ENCODE assay signal across 16 cellular contexts in genomic region chr7:48411619-48412018, GRCh38.
DNase-seq lines count a peak whose midpoint lies in the region; ATAC-seq, FAIRE-seq and TF ChIP-seq lines count a peak whose summit lies in the region.
"Had no signal": no experiment of that assay in that cellular context is flagged by ENCODE, and none has a peak within 500 bp of the region (broad histone marks: within the 10 kb centered on the region; RNA-seq: fewer than 3 reads in every experiment).

No MANE protein-coding gene starts in this region.

- H3K23me2 ChIP-seq in H1 (ENCODE audit: low read depth, low read length), result no peaks in the 10 kb centered on the region; the same call in 1 of the 2 replicates

- no peaks in the 10 kb centered on the region for H3K4me1 ChIP-seq in H1 (replicated peaks in 1 of 4; ENCODE audit: control insufficient read depth in 3 of 4, insufficient read depth in 4 of 4, low read length in 3 of 4)

- no peak overlapping the region for H2BK12ac ChIP-seq in H1 (ENCODE audit: low read depth, low read length)

- H2AFZ ChIP-seq in H1 (ENCODE audit: low read length), result 0 out of 2 replicates have a peak overlapping the region, but pooled peaks have one; percentile 3

- no peak for FAIRE-seq in H1 (lab: Jason Lieb, UNC)

- no peaks in the 10 kb centered on the region for H3K79me2 ChIP-seq in H1 (ENCODE audit: control insufficient read depth in 1 of 2, insufficient read depth in 2 of 2, low read length in 2 of 2)

- no peaks in the 10 kb centered on the region for H3K79me1 ChIP-seq in H1 (ENCODE audit: low read depth, low read length)

- H2AK5ac ChIP-seq in H1 (ENCODE audit: low read depth, low read length), result no peak overlapping the region

- TF ChIP-seq EP300 in H1 (IDR thresholded peaks at IDR 0.05; ENCODE audit: borderline replicate concordance in 1 of 2, low read depth in 2 of 2, low read length in 2 of 2), result no peak

- H3K4ac ChIP-seq in H1 (replicated peaks; ENCODE audit: insufficient read length, low read depth, low read length), result no peak overlapping the region

- H3K14ac ChIP-seq in H1 (ENCODE audit: insufficient read length), result no peak overlapping the region

- no peak overlapping the region for H4K8ac ChIP-seq in H1 (ENCODE audit: extremely low read depth, insufficient read depth, low read length)

- no peak for TF ChIP-seq POLR2A in H1 (IDR thresholded peaks at IDR 0.05; ENCODE audit: control extremely low read depth in 1 of 2, low read depth in 2 of 2, low read length in 2 of 2)

- ATAC-seq in GM19035 (IDR thresholded peaks at IDR 0.05; ENCODE audit: unreplicated experiment) (peak; percentile 60), HG03342 (IDR thresholded peaks at IDR 0.05; ENCODE audit: unreplicated experiment) (peak; percentile 80)

- in situ Hi-C loops in G401 (cut with HindIII; ENCODE audit: low sequenced_read_pairs), result no loop called here

- H2BK5ac ChIP-seq in H1 (ENCODE audit: low read depth, low read length), result no peak overlapping the region

- no peak overlapping the region for H4K5ac ChIP-seq in H1 (ENCODE audit: insufficient read length, low read depth, low read length)

- H3K56ac ChIP-seq in H1 (replicated peaks; ENCODE audit: insufficient read length, low read depth, low read length), result no peak overlapping the region

- DNase-seq in GM12865 (ENCODE audit: low read depth), result peak; percentile 26
- no peak for DNase-seq in H1 (ENCODE audit: low read depth in 1 of 2, low spot score in 2 of 2)
- no peak for DNase-seq in NOMO-1 (lab: John Stamatoyannopoulos, UW; ENCODE audit: unreplicated experiment in 2 of 2)
- DNase-seq in NCI-H526 treated with DMSO at 0.1 percent for 48 hours (lab: John Stamatoyannopoulos, UW), result no peak
- DNase-seq in G401 (ENCODE audit: low spot score), result no peak
- DNase-seq: CD4-positive, alpha-beta T cell; DMS153; NCI-H2029 treated with DMSO at 0.1 percent for 48 hours; NCI-H446 treated with DMSO at 0.1 percent for 48 hours; stimulated activated CD4-positive, alpha-beta T cell treated with anti-CD3 and anti-CD28 coated beads, Interleukin-12 subunit alpha, Interleukin-12 subunit beta, amount 100 ng/mL, for 4 hours; SW 1271 had no signal

- no peak overlapping the region for H3K23ac ChIP-seq in H1 (ENCODE audit: insufficient read length)

- no peak overlapping the region for H3K9ac ChIP-seq in H1 (replicated peaks in 1 of 4; ENCODE audit: extremely low read depth in 1 of 4, low read depth in 3 of 4, low read length in 3 of 4)
- H3K9ac ChIP-seq: KMS-11 had no signal

- H2BK15ac ChIP-seq in H1 (ENCODE audit: low read length), result no peak overlapping the region

- POLR2A ChIA-PET in H1 (lab: Charles Lee; ENCODE audit: partially characterized antibody), result no interaction called here

- TF ChIP-seq RAD21 in H1 (IDR thresholded peaks at IDR 0.05 in 1 of 2, conservative IDR thresholded peaks at IDR 0.05 in 1 of 2; ENCODE audit: low read depth in 2 of 2, low read length in 2 of 2), result no peak

- no peak overlapping the region for H3K18ac ChIP-seq in H1 (ENCODE audit: extremely low read depth, low read length)

- H3K4me2 ChIP-seq in H1 (ENCODE audit: insufficient read depth in 1 of 2, low read depth in 2 of 2, low read length in 2 of 2), result no peak overlapping the region
- H3K4me2 ChIP-seq: KMS-11 had no signal

- H3K27me3 ChIP-seq in H1 (replicated peaks in 1 of 4; ENCODE audit: control insufficient read depth in 3 of 4, extremely low read depth in 1 of 4, insufficient read depth in 3 of 4, low read length in 3 of 4), result no peaks in the 10 kb centered on the region

- 91% methylated on average over 5 of the region's 5 CpGs; no CpG with 5 or more reads in 1 of the 2 experiments for WGBS in H1 (ENCODE audit: extremely low coverage in 1 of 2, insufficient coverage in 1 of 2, insufficient read length in 1 of 2, insufficient replicate concordance in 2 of 2, low coverage in 1 of 2, low lambda C conversion rate in 2 of 2, missing lambda C conversion rate in 1 of 2), 2 experiments

- H3K4me3 ChIP-seq in GM12865 (ENCODE audit: low read depth, low read length), result no peak overlapping the region
- H3K4me3 ChIP-seq in H1 (ENCODE audit: extremely low read depth in 1 of 4, insufficient read depth in 2 of 4, low read depth in 3 of 4, low read length in 4 of 4), result no peak overlapping the region
- H3K4me3 ChIP-seq: lung, thoracic aorta had no signal

- H2BK120ac ChIP-seq in H1 (replicated peaks; ENCODE audit: low read depth, low read length), result no peak overlapping the region

- H4K91ac ChIP-seq in H1 (replicated peaks; ENCODE audit: insufficient read length, low read length), result no peak overlapping the region

- H4K20me1 ChIP-seq in H1 (replicated peaks in 1 of 2; ENCODE audit: control insufficient read depth in 1 of 2, insufficient read depth in 2 of 2, low read length in 2 of 2), result no peaks in the 10 kb centered on the region

- CTCF ChIA-PET in H1 (lab: Charles Lee; ENCODE audit: partially characterized antibody), result interaction anchor here (0.7 kb wide), 1 partner anchor 112 kb away, joined by 3 read pairs; no protein-coding TSS in a partner anchor

- peak overlapping the region; percentile 72; the same call in 1 of the 2 replicates for H2BK20ac ChIP-seq in H1 (ENCODE audit: low read length)

- H3K36me3 ChIP-seq in H1 (ENCODE audit: control insufficient read depth in 2 of 4, insufficient read depth in 4 of 4, low read length in 3 of 4), result no peaks in the 10 kb centered on the region
- H3K36me3 ChIP-seq: thoracic aorta had no signal

- H3K9me3 ChIP-seq in H1 (ENCODE audit: insufficient read depth in 2 of 2, low read depth in 1 of 2, low read length in 1 of 2), result peaks cover 0 to 3% of the 10 kb centered on the region in 2 experiments; a peak in 1 of 4 replicates
- H3K9me3 ChIP-seq: thoracic aorta had no signal

- no peak overlapping the region for H3K27ac ChIP-seq in H1 (ENCODE audit: low read depth, low read length)
- H3K27ac ChIP-seq: KMS-11, thoracic aorta had no signal

- TF ChIP-seq CTCF in GM12865 (IDR thresholded peaks at IDR 0.05; ENCODE audit: insufficient read depth, low read depth, low read length, missing control alignments), result no peak
- TF ChIP-seq CTCF in H1 (IDR thresholded peaks at IDR 0.05; ENCODE audit: control extremely low read depth in 1 of 3, insufficient read depth in 1 of 3, low read depth in 1 of 3, low read length in 3 of 3), result no peak

TF ChIP-seq in H1, 55 proteins besides CTCF, POLR2A, EP300 and RAD21:
- TF ChIP-seq ATF3 (IDR thresholded peaks at IDR 0.05; ENCODE audit: insufficient read depth, low read depth, low read length), result no peak
- no peak for TF ChIP-seq POU5F1 (IDR thresholded peaks at IDR 0.05; ENCODE audit: low read depth, low read length)
- no peak for TF ChIP-seq CREB1 (IDR thresholded peaks at IDR 0.05)
- TF ChIP-seq SUZ12 (IDR thresholded peaks at IDR 0.05; ENCODE audit: low read length), result no peak
- TF ChIP-seq KDM1A (IDR thresholded peaks at IDR 0.05; ENCODE audit: borderline replicate concordance, low read length), result no peak
- TF ChIP-seq CHD2 (IDR thresholded peaks at IDR 0.05; ENCODE audit: low read length), result no peak
- TF ChIP-seq POLR2AphosphoS5 (IDR thresholded peaks at IDR 0.05; ENCODE audit: low read depth, low read length), result no peak
- TF ChIP-seq RFX5 (IDR thresholded peaks at IDR 0.05; ENCODE audit: borderline replicate concordance, low read depth, low read length), result no peak
- TF ChIP-seq MAFK (IDR thresholded peaks at IDR 0.05; ENCODE audit: low read depth, low read length), result no peak
- TF ChIP-seq SRF (IDR thresholded peaks at IDR 0.05; ENCODE audit: low read depth, low read length), result no peak
- no peak for TF ChIP-seq HDAC6 (IDR thresholded peaks at IDR 0.05; ENCODE audit: low read depth, low read length)
- TF ChIP-seq SIRT6 (IDR thresholded peaks at IDR 0.05; ENCODE audit: low read length), result no peak
- TF ChIP-seq E2F6 (IDR thresholded peaks at IDR 0.05), result no peak
- TF ChIP-seq RNF2 (IDR thresholded peaks at IDR 0.05; ENCODE audit: borderline replicate concordance, low read depth, low read length, missing control alignments, poor library complexity, severe bottlenecking), result no peak
- TF ChIP-seq GTF2F1 (IDR thresholded peaks at IDR 0.05; ENCODE audit: borderline replicate concordance, low read depth, low read length), result no peak
- TF ChIP-seq BCL11A (IDR thresholded peaks at IDR 0.05; ENCODE audit: low read depth in 2 of 2, low read length in 2 of 2), result no peak
